Comparison of ENCODE assay signal across 1 cellular context in genomic region chr2:144659731-144660275, GRCh38.
TF ChIP-seq lines count a peak whose summit lies in the region.

No MANE protein-coding gene starts in this region.

TF ChIP-seq in GM23338, 12 proteins besides CTCF, POLR2A, EP300 and RAD21 (continued from another document):
- TF ChIP-seq ZNF462 (CRISPR knock-in tag; IDR thresholded peaks at IDR 0.05): no peak
- TF ChIP-seq EZH2 (IDR thresholded peaks at IDR 0.05; ENCODE audit: low read depth, unreplicated experiment): no peak
- TF ChIP-seq ZNF114 (CRISPR knock-in tag; IDR thresholded peaks at IDR 0.05): no peak
- no peak for TF ChIP-seq STAT1 (IDR thresholded peaks at IDR 0.05; ENCODE audit: unreplicated experiment)
